ENCODE assay signal across 28 cellular contexts in the genomic region with DNA sequence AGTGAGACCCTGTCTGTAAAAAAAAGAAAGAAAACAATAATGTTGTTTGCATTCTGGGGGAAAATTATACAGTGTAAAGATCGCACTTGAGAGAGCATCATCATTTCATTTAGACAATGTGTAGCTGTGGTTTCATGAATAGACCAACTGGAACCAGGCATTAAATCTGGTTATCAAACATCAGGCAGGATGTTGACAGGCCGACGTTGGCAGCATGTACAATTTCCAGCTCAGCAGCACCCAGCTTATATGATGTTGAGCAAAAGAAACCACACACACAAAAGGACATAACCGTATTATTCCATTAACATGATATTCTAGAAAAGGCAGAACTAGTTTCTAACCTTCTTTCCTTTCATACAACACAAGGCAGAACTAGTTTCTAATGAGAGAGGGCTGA. TPM values are rescaled to one million over a fixed set of nuclear protein-coding genes. Genes with fewer than 3 reads are reported as not detected.
"Had no signal": no experiment of that assay in that cellular context is flagged by ENCODE, and none has a peak within 500 bp of the region (broad histone marks: within the 10 kb centered on the region; RNA-seq: fewer than 3 reads in every experiment).

No MANE protein-coding gene starts in this region.

- FAIRE-seq: colon, TTC549 had no signal

- H3K4me3 ChIP-seq: cardiac muscle cell, SJCRH30 had no signal

- H3K27me3 ChIP-seq: SJCRH30 had no signal

- DNase-seq: activated CD4-positive, alpha-beta memory T cell treated with anti-CD3 and anti-CD28 coated beads, Interleukin-2, amount 10 ng/mL, durations not matched to agents 7 days and 5 days; activated CD4-positive, alpha-beta T cell treated with anti-CD3 and anti-CD28 coated beads for 36 hours; activated CD4-positive, alpha-beta T cell treated with anti-CD3 and anti-CD28 coated beads, Interleukin-2, amount 50 U/mL, for 1 hour; activated gamma-delta T cell treated with Interleukin-2 at 50 U/mL for 16 hours; activated naive CD4-positive, alpha-beta T cell treated with anti-CD3 and anti-CD28 coated beads, Interleukin-2, amount 10 ng/mL, durations not matched to agents 7 days and 5 days; activated naive CD8-positive, alpha-beta T cell treated with anti-CD3 and anti-CD28 coated beads for 36 hours; activated T-cell treated with anti-CD3 and anti-CD28 coated beads for 4 hours; activated T-cell treated with anti-CD3 and anti-CD28 coated beads, Interleukin-2, amount 50 U/mL, for 48 hours; brain microvascular endothelial cell; cerebellar nuclear complex; IMR-90; Kasumi-1; KBM-7; NCI-H1105 treated with DMSO at 0.1 percent for 48 hours; NCI-H1694 treated with DMSO at 0.1 percent for 48 hours; NCI-H2029 treated with DMSO at 0.1 percent for 48 hours; NCI-H2171; NCI-H345; NCI-H510A; NCI-H526 treated with DMSO at 0.1 percent for 48 hours; Right ventricle myocardium superior; SJCRH30; SW 1271; WERI-Rb-1 had no signal

- H3K27ac ChIP-seq: brain microvascular endothelial cell, cardiac muscle cell, RWPE1, SJCRH30, WERI-Rb-1 had no signal

- H3K36me3 ChIP-seq: brain microvascular endothelial cell, cardiac muscle cell, SJCRH30, WERI-Rb-1 had no signal

- H3K9me3 ChIP-seq: SJCRH30 had no signal

RNA-seq across cellular contexts. Expression of gene MARVELD3, which starts 5.8 kb away (rescaled TPM):
- polyA plus RNA-seq: IMR-90 had no signal

RNA-seq across cellular contexts. Expression of gene TAT, which starts 54.9 kb away (rescaled TPM):
- polyA plus RNA-seq: IMR-90 had no signal
